Comparison of ENCODE assay signal across 9 cellular contexts in the genomic region with DNA sequence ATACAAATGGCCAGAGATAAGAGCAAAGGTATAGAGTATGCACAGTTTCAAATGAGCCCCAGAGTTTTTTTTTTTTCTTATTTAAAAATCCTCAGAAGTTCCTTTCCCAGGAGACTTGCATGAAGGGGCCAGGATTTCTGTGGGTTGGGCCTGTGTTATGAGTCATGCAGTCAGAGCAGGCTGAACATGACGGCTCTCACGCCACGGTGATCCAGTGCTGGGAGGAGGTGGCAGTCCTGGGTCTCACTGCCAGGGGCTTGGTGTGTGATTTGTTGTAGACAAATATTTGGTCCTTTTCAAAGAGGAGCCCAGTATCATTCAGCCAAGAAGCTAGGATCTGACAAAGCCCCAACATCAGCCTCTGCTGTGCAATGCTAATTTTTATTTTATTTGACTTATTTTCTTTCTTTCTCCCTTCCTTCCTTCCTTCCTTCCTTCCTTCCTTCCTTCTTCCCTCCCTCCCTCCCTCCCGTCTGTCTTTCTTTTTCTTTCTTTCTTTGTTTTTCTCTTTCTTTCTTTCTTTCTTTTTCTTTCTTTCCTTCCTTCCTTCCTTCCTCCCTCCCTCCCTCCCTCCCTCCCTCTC. TPM values are rescaled to one million over a fixed set of nuclear protein-coding genes. Genes with fewer than 3 reads are reported as not detected.
DNase-seq lines count a peak whose midpoint lies in the region; ATAC-seq, FAIRE-seq and TF ChIP-seq lines count a peak whose summit lies in the region.
"Had no signal": no experiment of that assay in that cellular context is flagged by ENCODE, and none has a peak within 500 bp of the region (broad histone marks: within the 10 kb centered on the region; RNA-seq: fewer than 3 reads in every experiment).

No MANE protein-coding gene starts in this region.

- H3K9ac ChIP-seq in kidney (ENCODE audit: low read length in 2 of 2) = no peak overlapping the region
- no peak overlapping the region for H3K9ac ChIP-seq in MM.1S (ENCODE audit: low read length)
- H3K9ac ChIP-seq: parathyroid adenoma had no signal

- no peaks in the 10 kb centered on the region for H3K79me2 ChIP-seq in MM.1S (ENCODE audit: low read length)
- H3K79me2 ChIP-seq: parathyroid adenoma had no signal

- H3K27me3 Mint-ChIP-seq in HFFc6 (ENCODE audit: insufficient read depth) (no peaks in the 10 kb centered on the region), WTC11 (ENCODE audit: low read depth) (no peaks in the 10 kb centered on the region; the same call in 1 of the 2 replicates)

- H3K4me2 ChIP-seq in MM.1S (ENCODE audit: low read depth, low read length) = no peak overlapping the region

- CTCF ChIA-PET in WTC11 (lab: Charles Lee) = no interaction called here

- H3K9me2 ChIP-seq in MM.1S (replicated peaks; ENCODE audit: insufficient read depth, low read length) = no peaks in the 10 kb centered on the region

- no peaks in the 10 kb centered on the region for H3K9me3 ChIP-seq in kidney (ENCODE audit: control insufficient read depth in 1 of 2, low read length in 2 of 2)
- H3K9me3 ChIP-seq in MM.1S (replicated peaks; ENCODE audit: insufficient read depth, low read length) = no peaks in the 10 kb centered on the region

- no peaks in the 10 kb centered on the region for H4K20me1 ChIP-seq in MM.1S (ENCODE audit: insufficient read depth, low read length)

- no peaks in the 10 kb centered on the region for H3K27me3 ChIP-seq in MM.1S (replicated peaks; ENCODE audit: insufficient read depth, low read length)

- no peak for FAIRE-seq in kidney (lab: Jason Lieb, UNC)

- no peak for TF ChIP-seq CTCF in HFFc6 (IDR thresholded peaks at IDR 0.05)
- TF ChIP-seq CTCF in WTC11 (IDR thresholded peaks at IDR 0.05) = no peak
- TF ChIP-seq CTCF in kidney (IDR thresholded peaks at IDR 0.05; ENCODE audit: borderline replicate concordance, extremely low read depth, insufficient read depth) = no peak
- TF ChIP-seq CTCF in MM.1S (IDR thresholded peaks at IDR 0.05; ENCODE audit: low read length) = no peak

- POLR2A ChIA-PET in WTC11 (lab: Charles Lee) = no interaction called here

- no peaks in the 10 kb centered on the region for H3K4me1 ChIP-seq in kidney (ENCODE audit: control insufficient read depth in 1 of 2, insufficient read depth in 1 of 2, low read depth in 1 of 2, low read length in 2 of 2)
- H3K4me1 ChIP-seq in MM.1S (ENCODE audit: low read length) = no peaks in the 10 kb centered on the region
- H3K4me1 ChIP-seq: parathyroid adenoma had no signal

- H3K4me3 ChIP-seq in kidney (ENCODE audit: low read length in 2 of 2) (no peak overlapping the region), MM.1S (ENCODE audit: low read length) (no peak overlapping the region)

- ATAC-seq in WTC11 (peak; percentile 26), HG03097 (IDR thresholded peaks at IDR 0.05; ENCODE audit: low FRiP score, unreplicated experiment) (no peak), HG02798 (IDR thresholded peaks at IDR 0.05; ENCODE audit: poor library complexity, unreplicated experiment) (no peak)

- H3K36me3 ChIP-seq in kidney (ENCODE audit: control insufficient read depth in 1 of 2, insufficient read depth in 2 of 2, low read length in 2 of 2) (no peaks in the 10 kb centered on the region), MM.1S (replicated peaks; ENCODE audit: insufficient read depth, low read length) (no peaks in the 10 kb centered on the region)

- H3K4me3 Mint-ChIP-seq in HFFc6 = peak overlapping the region; percentile 67
- no peak overlapping the region for H3K4me3 Mint-ChIP-seq in WTC11

- no peak overlapping the region for H3K27ac ChIP-seq in kidney (ENCODE audit: low read depth in 2 of 2, low read length in 2 of 2)
- H3K27ac ChIP-seq in MM.1S (ENCODE audit: low read length) = no peak overlapping the region
- H3K27ac ChIP-seq: parathyroid adenoma had no signal

- intact Hi-C loops in kidney (cut with DNase I) = no loop called here

- H3F3A ChIP-seq in MM.1S (ENCODE audit: insufficient read depth, low read length) = no peaks in the 10 kb centered on the region

- no peaks in the 10 kb centered on the region for H3K9me3 Mint-ChIP-seq in HFFc6
- peaks cover 3% of the 10 kb centered on the region; the same call in 1 of the 2 replicates for H3K9me3 Mint-ChIP-seq in WTC11

- peaks cover 72% of the 10 kb centered on the region for H3K4me1 Mint-ChIP-seq in HFFc6 (ENCODE audit: low read depth)
- peaks cover 68% of the 10 kb centered on the region for H3K4me1 Mint-ChIP-seq in WTC11

- H2AFZ ChIP-seq in MM.1S (ENCODE audit: low read length) = no peak overlapping the region
- H2AFZ ChIP-seq: parathyroid adenoma had no signal

- H3K36me3 Mint-ChIP-seq in HFFc6 (ENCODE audit: low read depth) = no peaks in the 10 kb centered on the region
- H3K36me3 Mint-ChIP-seq in WTC11 = no peaks in the 10 kb centered on the region

- H3K27ac Mint-ChIP-seq in HFFc6 (peak overlapping the region; percentile 98), WTC11 (no peak overlapping the region)

- DNase-seq in A172 (ENCODE audit: low spot score) = peak; percentile 90
- peak; percentile 95 for DNase-seq in HFFc6
- DNase-seq in WTC11 (ENCODE audit: low spot score) = peak; percentile 20
- peak; percentile 89 for DNase-seq in kidney
- DNase-seq in MM.1S = no peak
- DNase-seq in middle frontal gyrus (ENCODE audit: extremely low spot score, low spot score) = no peak

TF ChIP-seq in WTC11, 78 proteins besides CTCF, POLR2A, EP300 and RAD21:
- no peak for TF ChIP-seq SMAD4 (CRISPR knock-in tag; IDR thresholded peaks at IDR 0.05)
- TF ChIP-seq, protein P1, sequence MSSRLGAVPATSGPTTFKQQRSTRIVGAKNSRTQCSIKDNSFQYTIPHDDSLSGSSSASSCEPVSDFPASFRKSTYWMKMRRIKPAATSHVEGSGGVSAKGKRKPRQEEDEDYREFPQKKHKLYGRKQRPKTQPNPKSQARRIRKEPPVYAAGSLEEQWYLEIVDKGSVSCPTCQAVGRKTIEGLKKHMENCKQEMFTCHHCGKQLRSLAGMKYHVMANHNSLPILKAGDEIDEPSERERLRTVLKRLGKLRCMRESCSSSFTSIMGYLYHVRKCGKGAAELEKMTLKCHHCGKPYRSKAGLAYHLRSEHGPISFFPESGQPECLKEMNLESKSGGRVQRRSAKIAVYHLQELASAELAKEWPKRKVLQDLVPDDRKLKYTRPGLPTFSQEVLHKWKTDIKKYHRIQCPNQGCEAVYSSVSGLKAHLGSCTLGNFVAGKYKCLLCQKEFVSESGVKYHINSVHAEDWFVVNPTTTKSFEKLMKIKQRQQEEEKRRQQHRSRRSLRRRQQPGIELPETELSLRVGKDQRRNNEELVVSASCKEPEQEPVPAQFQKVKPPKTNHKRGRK (CRISPR knock-in tag; IDR thresholded peaks at IDR 0.05; ENCODE audit: borderline replicate concordance) = 0 out of 2 replicates have a peak, but pooled peaks have one; percentile 69

RNA-seq across cellular contexts. Expression of a gene that starts 10.4 kb away (rescaled TPM):
- total RNA-seq in A172 (2014; rRNA removed; shearing (Covaris generic)) = 0.17 TPM in 1 of 2 replicates, not detected in the other
- total RNA-seq in HFFc6 (2021; fragmentation: NEBNext Ultra II Directional; extraction: Animal tissue kit (Norgen Biotek cat#: 25700)) = 10 to 100 TPM in 1 of 6 experiments, 1 to 10 TPM in 5; 4.6 to 10.5 (median 5.0) TPM
- total RNA-seq in WTC11 (2021) (0.04 TPM in 1 of 3 replicates, not detected in the others), kidney (4.2 TPM)
- polyA plus RNA-seq in kidney (ENCODE audit: insufficient read depth, low read depth, low replicate concordance) = 4.0 TPM

Comparison
In these comparisons a context has a peak if more than half of its experiments do, and no peak if none do; other contexts are left out.
1. DNase-seq: peak in A172 (single experiment), HFFc6 (single experiment), WTC11 (single experiment) and kidney (single experiment); none in MM.1S (single experiment) and middle frontal gyrus (single experiment).